In genomic region chr5:152730176-152730575, GRCh38 we compare ENCODE assay signal across 17 cellular contexts.
"Had no signal": no experiment of that assay in that cellular context is flagged by ENCODE, and none has a peak within 500 bp of the region (broad histone marks: within the 10 kb centered on the region; RNA-seq: fewer than 3 reads in every experiment).

No MANE protein-coding gene starts in this region.

- H3K9me3 ChIP-seq: suprapubic skin, testis, thoracic aorta, thyroid gland, tibial nerve, transverse colon, upper lobe of left lung, upper lobe of right lung, uterus, vagina had no signal

- H3K4me3 ChIP-seq: stomach, suprapubic skin, testis, thoracic aorta, thyroid gland, tibial artery, tibial nerve, transverse colon, upper lobe of left lung, upper lobe of right lung, uterus, vagina had no signal

- ATAC-seq: stimulated activated effector memory CD8-positive, alpha-beta T cell treated with anti-CD3 and anti-CD28 coated beads, Interleukin-12 subunit alpha, Interleukin-12 subunit beta, amount 100 ng/mL, for 72 hours; stimulated activated memory B cell treated with anti-CD40 and anti-IgM and Interleukin-4, amounts not matched to agents 10 μg/mL and 1 μg/mL and 100 μg/mL, for 72 hours; stimulated activated naive B cell treated with anti-CD40 and anti-IgM and Interleukin-4, amounts not matched to agents 10 μg/mL and 1 μg/mL and 100 μg/mL, for 72 hours; stimulated activated naive CD8-positive, alpha-beta T cell treated with anti-CD3 and anti-CD28 coated beads, Interleukin-15, amount 100 ng/mL, for 72 hours; stimulated activated naive CD8-positive, alpha-beta T cell treated with anti-CD3 and anti-CD28 coated beads, Interleukin-15, Interleukin-2, amounts not matched to agents 100 U/mL and 50 U/mL, for 24 hours; upper lobe of right lung had no signal

- H3K4me1 ChIP-seq: stomach, suprapubic skin, testis, thyroid gland, tibial artery, tibial nerve, transverse colon, upper lobe of left lung, upper lobe of right lung, uterus, vagina had no signal

- H3K36me3 ChIP-seq: stomach, suprapubic skin, thoracic aorta, thyroid gland, tibial artery, tibial nerve, transverse colon, upper lobe of left lung, upper lobe of right lung, uterus, vagina had no signal

- H3K27ac ChIP-seq: stomach, suprapubic skin, testis, thoracic aorta, thyroid gland, tibial artery, tibial nerve, transverse colon, upper lobe of left lung, upper lobe of right lung, uterus, vagina had no signal
